Comparison of ENCODE assay signal across 18 cellular contexts in the genomic region with DNA sequence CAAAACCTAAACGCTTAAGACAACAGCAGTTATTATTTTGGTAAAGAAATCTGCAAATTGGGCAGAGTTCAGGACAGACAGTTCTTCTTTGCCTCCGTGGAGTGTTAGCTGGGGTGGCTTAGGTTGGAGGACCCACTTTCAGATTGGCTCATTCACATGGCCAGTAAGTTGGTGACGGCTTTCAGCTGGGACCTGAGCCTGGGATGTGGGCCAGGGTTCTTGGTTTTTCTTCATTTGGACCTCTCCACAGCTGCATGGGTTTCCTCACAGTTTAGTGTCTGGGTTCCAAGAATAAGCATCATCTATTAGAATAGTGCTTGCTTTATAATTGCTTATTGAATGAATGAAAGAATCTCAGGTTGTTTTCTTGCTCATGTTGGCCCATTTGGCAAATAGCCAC.
DNase-seq lines count a peak whose midpoint lies in the region; ATAC-seq and TF ChIP-seq lines count a peak whose summit lies in the region.
"Had no signal": no experiment of that assay in that cellular context is flagged by ENCODE, and none has a peak within 500 bp of the region (broad histone marks: within the 10 kb centered on the region; RNA-seq: fewer than 3 reads in every experiment).

No MANE protein-coding gene starts in this region.

- in situ Hi-C loops in G401 (cut with HindIII; ENCODE audit: low sequenced_read_pairs): no loop called here

- DNase-seq in G401 (ENCODE audit: low spot score) (peak; percentile 3), choroid plexus epithelial cell (ENCODE audit: low read depth) (peak; percentile 56), left ventricle myocardium superior (peak; percentile 51), sciatic nerve (ENCODE audit: low spot score) (no peak), NCI-H146 treated with DMSO at 0.1 percent for 48 hours (lab: John Stamatoyannopoulos, UW; ENCODE audit: unreplicated experiment) (no peak)
- DNase-seq: DND-41; GDM1; HFFc6; NCI-H1417 treated with DMSO at 0.1 percent for 48 hours; NCI-H2029 treated with DMSO at 0.1 percent for 48 hours; NCI-H2171 treated with DMSO at 0.1 percent for 48 hours; NCI-H446 treated with DMSO at 0.1 percent for 48 hours; NK-92 treated with Interleukin-12 subunit alpha and Interleukin-12 subunit beta, amount 100 ng/mL, for 24 hours; OCI-M1; SJCRH30 had no signal

- intact Hi-C loops in left ventricle myocardium superior (cut with micrococcal nuclease) (no loop called here), sciatic nerve (cut with DNase I) (no loop called here)

- ATAC-seq in left ventricle myocardium superior (peak; percentile 88), sciatic nerve (peak; percentile 87), GM19455 (IDR thresholded peaks at IDR 0.05; ENCODE audit: unreplicated experiment) (no peak), HG02885 (IDR thresholded peaks at IDR 0.05; ENCODE audit: poor library complexity, unreplicated experiment) (no peak), GM19351 (IDR thresholded peaks at IDR 0.05; ENCODE audit: unreplicated experiment) (no peak)

- no peak overlapping the region for H3K4me3 ChIP-seq in choroid plexus epithelial cell (ENCODE audit: low read depth, low read length)
- H3K4me3 ChIP-seq: SJCRH30 had no signal

- no peak for TF ChIP-seq CTCF in choroid plexus epithelial cell (conservative IDR thresholded peaks at IDR 0.05; ENCODE audit: low read depth, low read length)

Comparison
In these comparisons a context has a peak if more than half of its experiments do, and no peak if none do; other contexts are left out.
1. DNase-seq: peak in G401 (single experiment), choroid plexus epithelial cell (single experiment) and left ventricle myocardium superior (single experiment); none in sciatic nerve (single experiment) and NCI-H146 treated with DMSO at 0.1 percent for 48 hours (single experiment).
2. ATAC-seq: peak in left ventricle myocardium superior (single experiment) and sciatic nerve (single experiment); none in GM19455 (single experiment), HG02885 (single experiment) and GM19351 (single experiment).